Comparison of ENCODE assay signal across 18 cellular contexts in genomic region chr4:68748181-68748981, GRCh38.
DNase-seq lines count a peak whose midpoint lies in the region; ATAC-seq and TF ChIP-seq lines count a peak whose summit lies in the region.
"Had no signal": no experiment of that assay in that cellular context is flagged by ENCODE, and none has a peak within 500 bp of the region (broad histone marks: within the 10 kb centered on the region; RNA-seq: fewer than 3 reads in every experiment).

No MANE protein-coding gene starts in this region.

- TF ChIP-seq POLR2A in breast epithelium (IDR thresholded peaks at IDR 0.05), result no peak

- H3K27ac ChIP-seq in breast epithelium, result no peak overlapping the region
- H3K27ac ChIP-seq in foreskin keratinocyte, result no peak overlapping the region
- H3K27ac ChIP-seq in tibial artery, result no peak overlapping the region
- H3K27ac ChIP-seq: 22Rv1, WERI-Rb-1 had no signal

- no peak overlapping the region for H3K27ac Mint-ChIP-seq in MCF 10A (ENCODE audit: low read depth, unreplicated experiment)
- H3K27ac Mint-ChIP-seq: activated naive CD8-positive, alpha-beta T cell treated with anti-CD3 and anti-CD28 coated beads, Interleukin-2, amount 10 ng/mL, durations not matched to agents 7 days and 5 days; IgD-negative memory B cell had no signal

- CTCF ChIA-PET in MCF 10A (lab: Yijun Ruan, JAX), result interaction anchor here (0.6 to 0.8 kb wide), 3 partner anchors 13 to 1284 kb away, joined by 3 read pairs; no protein-coding TSS in a partner anchor

- peak overlapping the region; percentile 32 for H3K4me3 Mint-ChIP-seq in MCF 10A (ENCODE audit: unreplicated experiment)
- H3K4me3 Mint-ChIP-seq: activated naive CD8-positive, alpha-beta T cell treated with anti-CD3 and anti-CD28 coated beads, Interleukin-2, amount 10 ng/mL, durations not matched to agents 7 days and 5 days; IgD-negative memory B cell had no signal

- H3K4me1 Mint-ChIP-seq in MCF 10A (ENCODE audit: insufficient read depth, unreplicated experiment), result peaks cover 13% of the 10 kb centered on the region
- H3K4me1 Mint-ChIP-seq: activated naive CD8-positive, alpha-beta T cell treated with anti-CD3 and anti-CD28 coated beads, Interleukin-2, amount 10 ng/mL, durations not matched to agents 7 days and 5 days; IgD-negative memory B cell had no signal

- no peaks in the 10 kb centered on the region for H3K4me1 ChIP-seq in breast epithelium
- H3K4me1 ChIP-seq in foreskin keratinocyte, result peaks cover 4% of the 10 kb centered on the region
- no peaks in the 10 kb centered on the region for H3K4me1 ChIP-seq in tibial artery

- H3K27me3 Mint-ChIP-seq in MCF 10A (ENCODE audit: insufficient read depth, unreplicated experiment), result no peaks in the 10 kb centered on the region
- H3K27me3 Mint-ChIP-seq: activated naive CD8-positive, alpha-beta T cell treated with anti-CD3 and anti-CD28 coated beads, Interleukin-2, amount 10 ng/mL, durations not matched to agents 7 days and 5 days; IgD-negative memory B cell had no signal

- DNase-seq in MCF 10A (ENCODE audit: unreplicated experiment) (peak; percentile 71), breast epithelium (ENCODE audit: low spot score in 2 of 2) (no peak), RKO (ENCODE audit: low spot score) (peak; percentile 21), foreskin keratinocyte (peak; percentile 65 to 90), tibial artery (no peak), NAMALWA (ENCODE audit: low spot score) (no peak), DMS79 treated with DMSO at 0.1 percent for 48 hours (lab: John Stamatoyannopoulos, UW) (no peak)
- DNase-seq in activated CD4-positive, alpha-beta T cell treated with anti-CD3 and anti-CD28 coated beads for 48 hours, result no peak
- DNase-seq: activated CD8-positive, alpha-beta memory T cell treated with anti-CD3 and anti-CD28 coated beads, Interleukin-2, amount 50 U/mL, for 48 hours; activated naive CD8-positive, alpha-beta T cell treated with anti-CD3 and anti-CD28 coated beads, Interleukin-2, amount 10 ng/mL, durations not matched to agents 7 days and 5 days; dermis blood vessel endothelial cell; foreskin fibroblast; left cardiac atrium; NCI-H1436 treated with DMSO at 0.1 percent for 48 hours; SIG-M5; WERI-Rb-1 had no signal

- no peaks in the 10 kb centered on the region for H3K27me3 ChIP-seq in breast epithelium
- H3K27me3 ChIP-seq in foreskin keratinocyte, result no peaks in the 10 kb centered on the region
- no peaks in the 10 kb centered on the region for H3K27me3 ChIP-seq in tibial artery

- POLR2A ChIA-PET in MCF 10A (lab: Yijun Ruan, JAX), result interaction anchor here (0.6 kb wide), 1 partner anchor 920 kb away, joined by 3 read pairs; no protein-coding TSS in a partner anchor

- no TSS peak for BruUV-seq in MCF 10A (replicated peaks; lab: Mats Ljungman, UMichigan)

- peak; percentile 89 for ATAC-seq in foreskin keratinocyte
- ATAC-seq: left cardiac atrium had no signal

- no peaks in the 10 kb centered on the region for H3K9me3 ChIP-seq in breast epithelium
- H3K9me3 ChIP-seq in tibial artery, result no peaks in the 10 kb centered on the region

- H3K4me3 ChIP-seq in breast epithelium (no peak overlapping the region), tibial artery (no peak overlapping the region)

- intact Hi-C loops in MCF 10A (cut with micrococcal nuclease), result no loop called here
- intact Hi-C loops in breast epithelium (cut with DNase I; ENCODE audit: low total_unique reads), result no loop called here
- intact Hi-C loops in tibial artery (cut with DNase I; ENCODE audit: low total_unique reads), result no loop called here

- H3K36me3 ChIP-seq in breast epithelium (no peaks in the 10 kb centered on the region), tibial artery (no peaks in the 10 kb centered on the region)
- H3K36me3 ChIP-seq: WERI-Rb-1 had no signal

- no peaks in the 10 kb centered on the region for H3K9me3 Mint-ChIP-seq in MCF 10A (ENCODE audit: unreplicated experiment)

- H3K36me3 Mint-ChIP-seq in MCF 10A (ENCODE audit: insufficient read depth, unreplicated experiment), result no peaks in the 10 kb centered on the region
- H3K36me3 Mint-ChIP-seq: activated naive CD8-positive, alpha-beta T cell treated with anti-CD3 and anti-CD28 coated beads, Interleukin-2, amount 10 ng/mL, durations not matched to agents 7 days and 5 days; IgD-negative memory B cell had no signal

- no peak for TF ChIP-seq CTCF in MCF 10A (IDR thresholded peaks at IDR 0.05; ENCODE audit: unreplicated experiment)
- TF ChIP-seq CTCF in breast epithelium (IDR thresholded peaks at IDR 0.05), result no peak
- TF ChIP-seq CTCF in foreskin keratinocyte (conservative IDR thresholded peaks at IDR 0.05), result no peak
- TF ChIP-seq CTCF in tibial artery (IDR thresholded peaks at IDR 0.05), result no peak

Comparison
In these comparisons a context has a peak if more than half of its experiments do, and no peak if none do; other contexts are left out.
1. DNase-seq: peak in MCF 10A (single experiment), RKO (single experiment) and foreskin keratinocyte (2 of 2); none in breast epithelium (0 of 2), activated CD4-positive, alpha-beta T cell treated with anti-CD3 and anti-CD28 coated beads for 48 hours (single experiment), tibial artery (0 of 2), NAMALWA (single experiment) and DMS79 treated with DMSO at 0.1 percent for 48 hours (single experiment).